1 cellular context compared by ENCODE assay signal in genomic region chr10:118028619-118029018, GRCh38.
TF ChIP-seq lines count a peak whose summit lies in the region.

No MANE protein-coding gene starts in this region.

TF ChIP-seq in GM12878, 131 proteins besides CTCF, POLR2A, EP300 and RAD21 (continued from another document):
- peak; percentile 82; the same call in 1 of the 2 replicates for TF ChIP-seq ZNF217 (IDR thresholded peaks at IDR 0.05)
- peak; percentile 75 for TF ChIP-seq SKIL (IDR thresholded peaks at IDR 0.05; ENCODE audit: low read depth, poor library complexity, severe bottlenecking)
- TF ChIP-seq SMC3 (IDR thresholded peaks at IDR 0.05; ENCODE audit: borderline replicate concordance, low read length) = no peak
- no peak for TF ChIP-seq CEBPZ (IDR thresholded peaks at IDR 0.05; ENCODE audit: low read depth, low read length)
- TF ChIP-seq, protein P1, sequence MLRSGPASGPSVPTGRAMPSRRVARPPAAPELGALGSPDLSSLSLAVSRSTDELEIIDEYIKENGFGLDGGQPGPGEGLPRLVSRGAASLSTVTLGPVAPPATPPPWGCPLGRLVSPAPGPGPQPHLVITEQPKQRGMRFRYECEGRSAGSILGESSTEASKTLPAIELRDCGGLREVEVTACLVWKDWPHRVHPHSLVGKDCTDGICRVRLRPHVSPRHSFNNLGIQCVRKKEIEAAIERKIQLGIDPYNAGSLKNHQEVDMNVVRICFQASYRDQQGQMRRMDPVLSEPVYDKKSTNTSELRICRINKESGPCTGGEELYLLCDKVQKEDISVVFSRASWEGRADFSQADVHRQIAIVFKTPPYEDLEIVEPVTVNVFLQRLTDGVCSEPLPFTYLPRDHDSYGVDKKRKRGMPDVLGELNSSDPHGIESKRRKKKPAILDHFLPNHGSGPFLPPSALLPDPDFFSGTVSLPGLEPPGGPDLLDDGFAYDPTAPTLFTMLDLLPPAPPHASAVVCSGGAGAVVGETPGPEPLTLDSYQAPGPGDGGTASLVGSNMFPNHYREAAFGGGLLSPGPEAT (IDR thresholded peaks at IDR 0.05; ENCODE audit: low read depth) = peak; percentile 66; the same call in 1 of the 2 replicates
- TF ChIP-seq IKZF2 (IDR thresholded peaks at IDR 0.05) = peak; percentile 54 to 64; a peak in 2 of 4 replicates
- TF ChIP-seq TCF3 (IDR thresholded peaks at IDR 0.05; ENCODE audit: borderline replicate concordance, insufficient read depth, low read depth, low read length) = no peak
- TF ChIP-seq RCOR1 (conservative IDR thresholded peaks at IDR 0.05; ENCODE audit: low read depth, low read length) = no peak
- TF ChIP-seq PML (IDR thresholded peaks at IDR 0.05; ENCODE audit: low read length) = no peak
- TF ChIP-seq EED (IDR thresholded peaks at IDR 0.05; ENCODE audit: low read depth) = no peak
- TF ChIP-seq NR2C2 (IDR thresholded peaks at IDR 0.05; ENCODE audit: borderline replicate concordance, control insufficient read depth, insufficient read length, low read depth) = no peak
- no peak for TF ChIP-seq SIX5 (IDR thresholded peaks at IDR 0.05; ENCODE audit: low read depth, low read length, severe bottlenecking)
- no peak for TF ChIP-seq POLR2AphosphoS2 (IDR thresholded peaks at IDR 0.05; ENCODE audit: low read depth, low read length)
- no peak for TF ChIP-seq TCF7 (IDR thresholded peaks at IDR 0.05; ENCODE audit: borderline replicate concordance)
